Comparison of ENCODE assay signal across 8 cellular contexts in the genomic region with DNA sequence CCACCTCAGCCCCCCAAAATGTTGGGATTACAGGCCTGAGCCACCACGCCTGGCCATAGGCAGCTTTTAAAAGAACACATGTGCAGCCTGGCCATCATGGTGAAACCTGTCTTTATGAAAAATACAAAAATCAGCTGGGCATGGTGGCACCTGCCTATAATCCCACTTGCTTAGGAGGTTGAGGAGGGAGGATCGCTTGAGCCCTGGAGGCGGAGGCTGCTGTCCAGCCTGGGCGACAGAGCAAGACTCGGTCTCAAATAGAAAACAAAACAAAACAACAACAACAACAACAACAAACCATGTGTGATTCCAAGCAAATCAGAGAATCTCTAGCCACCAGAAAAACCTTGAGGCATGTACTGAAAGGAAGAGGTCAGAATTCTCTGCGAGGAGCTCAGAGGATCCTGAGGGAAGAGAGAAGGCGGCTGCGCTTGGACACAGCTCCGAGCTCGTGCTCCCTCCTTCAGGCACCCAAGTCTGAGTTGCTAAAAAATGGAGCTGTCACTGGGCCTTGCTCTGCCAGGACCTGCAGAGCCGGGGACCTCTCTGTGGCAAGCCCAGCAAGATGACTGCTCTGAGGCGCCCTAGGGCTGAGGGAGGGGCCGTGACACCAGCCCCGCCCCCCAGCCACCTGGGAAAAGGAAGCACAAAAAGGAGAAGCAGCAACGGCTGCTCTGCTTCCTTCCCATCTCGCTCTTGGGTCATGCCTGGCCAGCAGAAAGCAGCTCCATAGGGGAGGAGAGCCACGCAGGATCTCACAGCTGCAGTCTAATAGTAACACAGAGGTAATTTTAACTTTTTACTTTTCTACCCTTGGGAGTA. TPM values are rescaled to one million over a fixed set of nuclear protein-coding genes. Genes with fewer than 3 reads are reported as not detected.
DNase-seq lines count a peak whose midpoint lies in the region; ATAC-seq and TF ChIP-seq lines count a peak whose summit lies in the region.

A gene (plus strand): TSS at position 677 of the 822 bp plus-strand sequence. CDS start 1,941 bp downstream, outside the sequence.

- H3K9me3 Mint-ChIP-seq in activated CD4-positive, alpha-beta memory T cell treated with anti-CD3 and anti-CD28 coated beads, Interleukin-2, amount 10 ng/mL, durations not matched to agents 7 days and 5 days, result no peaks in the 10 kb centered on the region

- H3K27ac ChIP-seq in KOPT-K1 (ENCODE audit: low read depth, low read length, poor library complexity, severe bottlenecking), result peak within 1 kb of the TSS; percentile 76
- H3K27ac ChIP-seq in sigmoid colon, result no peak within 1 kb of the TSS

- H3K36me3 Mint-ChIP-seq in activated CD4-positive, alpha-beta memory T cell treated with anti-CD3 and anti-CD28 coated beads, Interleukin-2, amount 10 ng/mL, durations not matched to agents 7 days and 5 days (ENCODE audit: low read depth), result no peaks in the 10 kb centered on the region

- H3K27me3 Mint-ChIP-seq in activated CD4-positive, alpha-beta memory T cell treated with anti-CD3 and anti-CD28 coated beads, Interleukin-2, amount 10 ng/mL, durations not matched to agents 7 days and 5 days, result no peaks in the 10 kb centered on the region

- CTCF ChIA-PET in activated CD4-positive, alpha-beta memory T cell treated with anti-CD3 and anti-CD28 coated beads, Interleukin-2, amount 10 ng/mL, durations not matched to agents 7 days and 5 days (lab: Charles Lee), result no interaction called here

- peaks cover 15% of the 10 kb centered on the region for H3K36me3 ChIP-seq in KOPT-K1 (ENCODE audit: insufficient read depth, low read length)
- no peaks in the 10 kb centered on the region for H3K36me3 ChIP-seq in sigmoid colon

- intact Hi-C loops in sigmoid colon (cut with DNase I), result no loop called here

- POLR2A ChIA-PET in activated CD4-positive, alpha-beta memory T cell treated with anti-CD3 and anti-CD28 coated beads, Interleukin-2, amount 10 ng/mL, durations not matched to agents 7 days and 5 days (lab: Charles Lee), result interaction anchor here (0.9 to 2.6 kb wide), 4 partner anchors 9 to 165 kb away, joined by 3 to 5 read pairs (median 4); a partner anchor contains a TSS

- no peaks in the 10 kb centered on the region for H3K27me3 ChIP-seq in sigmoid colon

- H3K4me1 ChIP-seq in sigmoid colon, result no peaks in the 10 kb centered on the region

- H3K4me3 ChIP-seq in sigmoid colon, result peak within 1 kb of the TSS in 3 of 4 donors; percentile 5 to 27 (median 22)

- peak within 1 kb of the TSS; percentile 73 for H3K4me3 Mint-ChIP-seq in activated CD4-positive, alpha-beta memory T cell treated with anti-CD3 and anti-CD28 coated beads, Interleukin-2, amount 10 ng/mL, durations not matched to agents 7 days and 5 days

- TF ChIP-seq EP300 in sigmoid colon (IDR thresholded peaks at IDR 0.05), result no peak

- ATAC-seq in GM21619 (IDR thresholded peaks at IDR 0.05; ENCODE audit: unreplicated experiment), result peak; percentile 92

- peaks cover 17% of the 10 kb centered on the region for H3K4me1 Mint-ChIP-seq in activated CD4-positive, alpha-beta memory T cell treated with anti-CD3 and anti-CD28 coated beads, Interleukin-2, amount 10 ng/mL, durations not matched to agents 7 days and 5 days

- 48 to 49% methylated on average over 17 of the region's 17 CpGs for WGBS in sigmoid colon, 2 donors

- TF ChIP-seq CTCF in sigmoid colon (IDR thresholded peaks at IDR 0.05), result no peak

- no peaks in the 10 kb centered on the region for H3K9me3 ChIP-seq in KOPT-K1 (ENCODE audit: insufficient read depth, low read length, poor library complexity, severe bottlenecking)
- H3K9me3 ChIP-seq in sigmoid colon, result no peaks in the 10 kb centered on the region

- TF ChIP-seq POLR2A in sigmoid colon (IDR thresholded peaks at IDR 0.05), result no peak

- DNase-seq in ELF-1 (ENCODE audit: low read depth, low spot score), result peak; percentile 96
- DNase-seq in activated CD4-positive, alpha-beta memory T cell treated with anti-CD3 and anti-CD28 coated beads, Interleukin-2, amount 10 ng/mL, durations not matched to agents 7 days and 5 days, result peak; percentile 57
- peak; percentile 88 for DNase-seq in germinal center (ENCODE audit: low spot score)
- peak; percentile 76 for DNase-seq in sigmoid colon
- no peak for DNase-seq in NCI-H2196 treated with DMSO at 0.1 percent for 48 hours (lab: John Stamatoyannopoulos, UW; ENCODE audit: unreplicated experiment)
- DNase-seq in A172 (ENCODE audit: low spot score), result no peak

- H3K27ac Mint-ChIP-seq in activated CD4-positive, alpha-beta memory T cell treated with anti-CD3 and anti-CD28 coated beads, Interleukin-2, amount 10 ng/mL, durations not matched to agents 7 days and 5 days, result peak within 1 kb of the TSS; percentile 24

RNA-seq across cellular contexts. Expression of the gene that starts here (rescaled TPM):
- total RNA-seq in activated CD4-positive, alpha-beta memory T cell treated with anti-CD3 and anti-CD28 coated beads, Interleukin-2, amount 10 ng/mL, durations not matched to agents 7 days and 5 days, result under 1 TPM; 0.63 to 0.81 TPM
- total RNA-seq in sigmoid colon, result 1 to 10 TPM in 2 of 4 donors, under 1 TPM in 2; 0.33 to 1.8 (median 0.83) TPM
- polyA plus RNA-seq in sigmoid colon, result 1 to 10 TPM; 1.2 to 2.7 (median 1.8) TPM
- total RNA-seq in A172 (2014; rRNA removed; shearing (Covaris generic)), result not detected in 2 replicates

Comparison
In these comparisons a context has a peak if more than half of its experiments do, and no peak if none do; other contexts are left out.
1. Peak in DNase-seq in activated CD4-positive, alpha-beta memory T cell treated with anti-CD3 and anti-CD28 coated beads, Interleukin-2, amount 10 ng/mL, durations not matched to agents 7 days and 5 days; RNA of the gene not detected or under 1 TPM.
2. DNase-seq: peak in ELF-1 (single experiment), germinal center (single experiment) and sigmoid colon (single experiment); none in NCI-H2196 treated with DMSO at 0.1 percent for 48 hours (single experiment) and A172 (single experiment).